9 cellular contexts compared by ENCODE assay signal in genomic region chr2:104872034-104872865, GRCh38. TPM values are rescaled to one million over a fixed set of nuclear protein-coding genes. Genes with fewer than 3 reads are reported as not detected.
DNase-seq lines count a peak whose midpoint lies in the region; ATAC-seq and TF ChIP-seq lines count a peak whose summit lies in the region.
"Had no signal": no experiment of that assay in that cellular context is flagged by ENCODE, and none has a peak within 500 bp of the region (broad histone marks: within the 10 kb centered on the region; RNA-seq: fewer than 3 reads in every experiment).

No MANE protein-coding gene starts in this region.

- ATAC-seq in HG03159 (IDR thresholded peaks at IDR 0.05; ENCODE audit: unreplicated experiment), result no peak

- no peaks in the 10 kb centered on the region for H3K36me3 ChIP-seq in BLaER1
- H3K36me3 ChIP-seq in HUES64 (ENCODE audit: insufficient read depth, low read length), result no peaks in the 10 kb centered on the region
- no peaks in the 10 kb centered on the region for H3K36me3 ChIP-seq in duodenal mucosa (ENCODE audit: control insufficient read depth in 1 of 2, insufficient read depth in 2 of 2, low read length in 2 of 2)
- H3K36me3 ChIP-seq in neural progenitor cell, result no peaks in the 10 kb centered on the region
- no peaks in the 10 kb centered on the region for H3K36me3 ChIP-seq in uterus

- TF ChIP-seq CTCF in neural progenitor cell (IDR thresholded peaks at IDR 0.05) (no peak), uterus (IDR thresholded peaks at IDR 0.05) (no peak)

- H3K9ac ChIP-seq in BLaER1, result no peak overlapping the region
- no peak overlapping the region for H3K9ac ChIP-seq in HUES64 (ENCODE audit: low read depth, low read length)
- no peak overlapping the region for H3K9ac ChIP-seq in duodenal mucosa (ENCODE audit: low read depth in 1 of 2, low read length in 2 of 2)
- no peak overlapping the region for H3K9ac ChIP-seq in neural progenitor cell

- peaks cover 23% of the 10 kb centered on the region for H3K27me3 Mint-ChIP-seq in neural progenitor cell (ENCODE audit: insufficient read depth, low read depth)

- peak; percentile 76 for DNase-seq in neural progenitor cell (ENCODE audit: low spot score)
- no peak for DNase-seq in NCI-H2196 (lab: John Stamatoyannopoulos, UW; ENCODE audit: unreplicated experiment)
- no peak for DNase-seq in uterus
- no peak for DNase-seq in HuH-7.5 (ENCODE audit: low spot score)
- DNase-seq: stimulated activated CD4-positive, alpha-beta T cell treated with anti-CD3 and anti-CD28 coated beads, Interleukin-1b, Interleukin-23, amount 100 ng/mL, for 48 hours had no signal

- WGBS in HUES64, result under 1% methylated on average over 59 of the region's 59 CpGs

- H3K27me3 ChIP-seq in BLaER1 (peaks cover 71% of the 10 kb centered on the region), HUES64 (ENCODE audit: insufficient read depth, low read length) (peaks cover 96% of the 10 kb centered on the region), duodenal mucosa (ENCODE audit: control insufficient read depth in 1 of 2, insufficient read depth in 2 of 2, low read length in 2 of 2) (peaks cover 60 to 63% of the 10 kb centered on the region in 2 donors), neural progenitor cell (peaks cover 100% of the 10 kb centered on the region), uterus (peaks cover 4 to 18% of the 10 kb centered on the region in 2 donors)

- TF ChIP-seq POLR2A in uterus (IDR thresholded peaks at IDR 0.05), result no peak

- no peaks in the 10 kb centered on the region for H3K79me2 ChIP-seq in neural progenitor cell (ENCODE audit: low read depth)

- H3K4me1 ChIP-seq in BLaER1, result peaks cover 18% of the 10 kb centered on the region
- H3K4me1 ChIP-seq in HUES64 (ENCODE audit: insufficient read depth, low read length), result peaks cover 11% of the 10 kb centered on the region; the same call in 1 of the 2 replicates
- H3K4me1 ChIP-seq in duodenal mucosa (ENCODE audit: control insufficient read depth in 1 of 2, insufficient read depth in 2 of 2, low read length in 2 of 2), result peaks cover 5 to 7% of the 10 kb centered on the region in 2 donors
- peaks cover 19% of the 10 kb centered on the region for H3K4me1 ChIP-seq in neural progenitor cell
- H3K4me1 ChIP-seq in uterus, result peaks cover 0 to 5% of the 10 kb centered on the region in 2 donors

- intact Hi-C loops in uterus (cut with DNase I; ENCODE audit: low total_unique reads), result no loop called here

- H3F3A ChIP-seq in neural progenitor cell (ENCODE audit: low read depth), result peaks cover 21% of the 10 kb centered on the region

- peak overlapping the region; percentile 97 for H3K4me3 Mint-ChIP-seq in neural progenitor cell

- H3K36me3 Mint-ChIP-seq in neural progenitor cell, result peaks cover 2% of the 10 kb centered on the region

- no peaks in the 10 kb centered on the region for H3K9me3 Mint-ChIP-seq in neural progenitor cell

- peaks cover 52% of the 10 kb centered on the region for H3K4me1 Mint-ChIP-seq in neural progenitor cell

- H4K20me1 ChIP-seq in BLaER1 (peaks cover 57% of the 10 kb centered on the region), neural progenitor cell (ENCODE audit: low read depth) (peaks cover 52% of the 10 kb centered on the region)

- peak overlapping the region; percentile 100 for H3K27ac Mint-ChIP-seq in neural progenitor cell

- peak overlapping the region; percentile 79 for H3K4me3 ChIP-seq in BLaER1
- peak overlapping the region; percentile 73 for H3K4me3 ChIP-seq in HUES64 (ENCODE audit: low read length)
- H3K4me3 ChIP-seq in duodenal mucosa (ENCODE audit: low read depth in 1 of 2, low read length in 2 of 2), result peak overlapping the region; percentile 56 to 66
- peak overlapping the region; percentile 88 for H3K4me3 ChIP-seq in neural progenitor cell
- H3K4me3 ChIP-seq in uterus, result no peak overlapping the region

- H2AFZ ChIP-seq in neural progenitor cell (replicated peaks), result peak overlapping the region; percentile 45

- no peak overlapping the region for H3K27ac ChIP-seq in BLaER1
- H3K27ac ChIP-seq in HUES64 (ENCODE audit: low read depth, low read length), result no peak overlapping the region
- no peak overlapping the region for H3K27ac ChIP-seq in duodenal mucosa (ENCODE audit: low read depth, low read length)
- H3K27ac ChIP-seq in neural progenitor cell, result no peak overlapping the region
- H3K27ac ChIP-seq in uterus, result no peak overlapping the region

- H3K4me2 ChIP-seq in BLaER1, result peak overlapping the region; percentile 94
- H3K4me2 ChIP-seq in neural progenitor cell, result peak overlapping the region; percentile 96

- no peaks in the 10 kb centered on the region; the same call in 1 of the 2 replicates for H3K9me3 ChIP-seq in BLaER1
- H3K9me3 ChIP-seq in HUES64 (ENCODE audit: insufficient read depth, low read depth, low read length), result no peaks in the 10 kb centered on the region
- no peaks in the 10 kb centered on the region for H3K9me3 ChIP-seq in duodenal mucosa (ENCODE audit: control insufficient read depth in 1 of 2, low read length in 2 of 2)
- no peaks in the 10 kb centered on the region for H3K9me3 ChIP-seq in neural progenitor cell (ENCODE audit: low read depth)
- H3K9me3 ChIP-seq in uterus, result no peaks in the 10 kb centered on the region

RNA-seq across cellular contexts. Expression of gene POU3F3, which starts 18.3 kb away (rescaled TPM):
- polyA plus RNA-seq in HUES64 (2013, experiment 1 of 2), result 2.5 TPM
- 7.8 TPM for polyA plus RNA-seq in HUES64 (2013, experiment 2 of 2)
- 0.25 TPM in 1 of 2 replicates, not detected in the other for total RNA-seq in neural progenitor cell (ENCODE audit: low replicate concordance)
- total RNA-seq in uterus, result under 1 TPM in 1 of 4 donors, not detected in 3; 0.18 TPM

Comparison
In these comparisons a context has a peak if more than half of its experiments do, and no peak if none do; other contexts are left out.
1. H3K4me3 ChIP-seq: peak in BLaER1 (single experiment), HUES64 (single experiment), duodenal mucosa (2 of 2) and neural progenitor cell (single experiment); none in uterus (0 of 2).